In genomic region chr16:4580245-4580644, GRCh38 we compare ENCODE assay signal across 26 cellular contexts. TPM values are rescaled to one million over a fixed set of nuclear protein-coding genes. Genes with fewer than 3 reads are reported as not detected.
DNase-seq lines count a peak whose midpoint lies in the region; ATAC-seq, FAIRE-seq and TF ChIP-seq lines count a peak whose summit lies in the region.
"Had no signal": no experiment of that assay in that cellular context is flagged by ENCODE, and none has a peak within 500 bp of the region (broad histone marks: within the 10 kb centered on the region; RNA-seq: fewer than 3 reads in every experiment).

No MANE protein-coding gene starts in this region.

- H3K27ac Mint-ChIP-seq in astrocyte (ENCODE audit: unreplicated experiment), result no peak overlapping the region
- H3K27ac Mint-ChIP-seq: stimulated activated naive CD8-positive, alpha-beta T cell treated with anti-CD3 and anti-CD28 coated beads, Interleukin-15, amount 100 ng/mL, for 72 hours; T-helper 2 cell treated with Interferon-gamma antibody and Interleukin-4, amounts not matched to agents 5 μg/mL and 100 μg/mL, for 36 hours; WTC11 had no signal

- no peak for TF ChIP-seq RAD21 in SK-N-SH (IDR thresholded peaks at IDR 0.05; ENCODE audit: low read length)

- no peak overlapping the region for H2AFZ ChIP-seq in SK-N-SH (ENCODE audit: low read depth)
- H2AFZ ChIP-seq in astrocyte (ENCODE audit: low read depth, low read length), result no peak overlapping the region

- H3K9me2 ChIP-seq in SK-N-SH, result no peaks in the 10 kb centered on the region

- no peaks in the 10 kb centered on the region for H3K9me3 Mint-ChIP-seq in astrocyte (ENCODE audit: unreplicated experiment)
- H3K9me3 Mint-ChIP-seq: stimulated activated naive CD8-positive, alpha-beta T cell treated with anti-CD3 and anti-CD28 coated beads, Interleukin-15, amount 100 ng/mL, for 72 hours; T-helper 2 cell treated with Interferon-gamma antibody and Interleukin-4, amounts not matched to agents 5 μg/mL and 100 μg/mL, for 36 hours; WTC11 had no signal

- no peaks in the 10 kb centered on the region for H3K4me1 Mint-ChIP-seq in astrocyte (ENCODE audit: low read depth, unreplicated experiment)
- H3K4me1 Mint-ChIP-seq: stimulated activated naive CD8-positive, alpha-beta T cell treated with anti-CD3 and anti-CD28 coated beads, Interleukin-15, amount 100 ng/mL, for 72 hours; WTC11 had no signal

- CTCF ChIA-PET in SK-N-SH (lab: Yijun Ruan, JAX), result no interaction called here

- H3K36me3 ChIP-seq in SK-N-SH (replicated peaks in 1 of 2; ENCODE audit: control insufficient read depth in 1 of 2, insufficient read depth in 2 of 2, low read length in 1 of 2) (no peaks in the 10 kb centered on the region), astrocyte (ENCODE audit: insufficient read depth, low read length) (no peaks in the 10 kb centered on the region), MG63 (no peaks in the 10 kb centered on the region), HAP-1 (replicated peaks) (no peaks in the 10 kb centered on the region)
- H3K36me3 ChIP-seq: transverse colon had no signal

- TF ChIP-seq CTCF in SK-N-SH (IDR thresholded peaks at IDR 0.05) (no peak), astrocyte (IDR thresholded peaks at IDR 0.05; ENCODE audit: insufficient read depth, low read depth, low read length) (no peak)

- H3K79me2 ChIP-seq in SK-N-SH (ENCODE audit: insufficient read depth), result no peaks in the 10 kb centered on the region
- H3K79me2 ChIP-seq in astrocyte (ENCODE audit: insufficient read depth, low read length), result no peaks in the 10 kb centered on the region

- no peak for TF ChIP-seq EP300 in SK-N-SH (IDR thresholded peaks at IDR 0.05; ENCODE audit: borderline replicate concordance in 1 of 2, low read depth in 1 of 2, low read length in 1 of 2)

- H3K27me3 Mint-ChIP-seq in astrocyte (ENCODE audit: low read depth, unreplicated experiment), result no peaks in the 10 kb centered on the region

- no peak overlapping the region for H3K4me3 Mint-ChIP-seq in astrocyte (ENCODE audit: unreplicated experiment)
- H3K4me3 Mint-ChIP-seq: stimulated activated naive CD8-positive, alpha-beta T cell treated with anti-CD3 and anti-CD28 coated beads, Interleukin-15, amount 100 ng/mL, for 72 hours; T-helper 2 cell treated with Interferon-gamma antibody and Interleukin-4, amounts not matched to agents 5 μg/mL and 100 μg/mL, for 36 hours; WTC11 had no signal

- ATAC-seq in SK-N-SH treated with all-trans-retinoic acid at 6 μM for 48 hours, result no peak
- ATAC-seq: stimulated activated naive CD8-positive, alpha-beta T cell treated with anti-CD3 and anti-CD28 coated beads, Interleukin-15, amount 100 ng/mL, for 72 hours; WTC11 had no signal

- H3K4me3 ChIP-seq in SK-N-SH (ENCODE audit: low read depth in 2 of 2, low read length in 1 of 2) (no peak overlapping the region), astrocyte (ENCODE audit: insufficient read depth, low read depth, low read length) (no peak overlapping the region), MG63 (no peak overlapping the region), HAP-1 (no peak overlapping the region)
- H3K4me3 ChIP-seq: SK-N-MC, transverse colon had no signal

- DNase-seq in SK-N-SH, result no peak
- peak; percentile 43 for DNase-seq in astrocyte (ENCODE audit: low read depth)
- peak; percentile 15 for DNase-seq in glomerular visceral epithelial cell (ENCODE audit: extremely low spot score)
- peak; percentile 71 for DNase-seq in urothelium cell line (ENCODE audit: low spot score)
- DNase-seq in activated CD4-positive, CD25-positive, alpha-beta regulatory T cell (lab: John Stamatoyannopoulos, UW), result no peak
- DNase-seq in MG63, result no peak
- DNase-seq in HAP-1 (ENCODE audit: low spot score in 2 of 2), result no peak
- DNase-seq: activated CD4-positive, alpha-beta T cell treated with anti-CD3 and anti-CD28 coated beads, Interleukin-2, amount 50 U/mL, for 4 hours; activated effector memory CD4-positive, alpha-beta T cell treated with Interleukin-2 at 50 U/mL for 16 hours; dermis blood vessel endothelial cell; DMS79 treated with DMSO at 0.1 percent for 48 hours; hypothalamus; NCI-H510A treated with DMSO at 0.1 percent for 48 hours; retina; stimulated activated naive CD8-positive, alpha-beta T cell treated with anti-CD3 and anti-CD28 coated beads, Interleukin-15, amount 100 ng/mL, for 72 hours; transverse colon had no signal

- WGBS in SK-N-SH (ENCODE audit: low lambda C conversion rate), result 47% methylated on average over 6 of the region's 6 CpGs

- no peaks in the 10 kb centered on the region for H3K9me3 ChIP-seq in SK-N-SH
- H3K9me3 ChIP-seq in astrocyte (ENCODE audit: insufficient read depth, low read depth, low read length), result no peaks in the 10 kb centered on the region
- no peaks in the 10 kb centered on the region for H3K9me3 ChIP-seq in MG63
- H3K9me3 ChIP-seq in HAP-1, result no peaks in the 10 kb centered on the region
- H3K9me3 ChIP-seq: transverse colon had no signal

- no peaks in the 10 kb centered on the region for H4K20me1 ChIP-seq in SK-N-SH (ENCODE audit: insufficient read depth)
- no peaks in the 10 kb centered on the region for H4K20me1 ChIP-seq in astrocyte (ENCODE audit: insufficient read depth, low read length)

- peaks cover 2% of the 10 kb centered on the region for H3K36me3 Mint-ChIP-seq in astrocyte (ENCODE audit: low read depth, unreplicated experiment)
- H3K36me3 Mint-ChIP-seq: WTC11 had no signal

- H3K27ac ChIP-seq in SK-N-SH (ENCODE audit: low read depth in 2 of 2, low read length in 1 of 2) (no peak overlapping the region), astrocyte (ENCODE audit: low read depth, low read length) (no peak overlapping the region)
- H3K27ac ChIP-seq: 22Rv1, SK-N-MC, transverse colon had no signal

- in situ Hi-C loops in HAP-1 (cut with MboI; ENCODE audit: low sequenced_read_pairs), result no loop called here

- H3K27me3 ChIP-seq in SK-N-SH (ENCODE audit: insufficient read depth), result no peaks in the 10 kb centered on the region
- H3K27me3 ChIP-seq in astrocyte (ENCODE audit: insufficient read depth, low read length), result no peaks in the 10 kb centered on the region
- H3K27me3 ChIP-seq in MG63, result no peaks in the 10 kb centered on the region
- no peaks in the 10 kb centered on the region for H3K27me3 ChIP-seq in HAP-1 (ENCODE audit: low read depth)
- H3K27me3 ChIP-seq: transverse colon had no signal

- H3K4me1 ChIP-seq in SK-N-SH (ENCODE audit: control insufficient read depth in 1 of 2, insufficient read depth in 2 of 2, low read depth in 1 of 2, low read length in 1 of 2) (no peaks in the 10 kb centered on the region), astrocyte (ENCODE audit: insufficient read depth, low read length) (no peaks in the 10 kb centered on the region), HAP-1 (no peaks in the 10 kb centered on the region)
- H3K4me1 ChIP-seq: transverse colon had no signal

- no peak overlapping the region for H3K4me2 ChIP-seq in SK-N-SH
- H3K4me2 ChIP-seq in astrocyte (ENCODE audit: low read length), result no peak overlapping the region

- H3K9ac ChIP-seq in SK-N-SH (no peak overlapping the region), astrocyte (ENCODE audit: low read length) (no peak overlapping the region)

- POLR2A ChIA-PET in SK-N-SH (lab: Yijun Ruan, JAX), result no interaction called here

- FAIRE-seq in astrocyte (lab: Jason Lieb, UNC) (no peak), urothelium cell line (lab: Jason Lieb, UNC) (no peak)
- FAIRE-seq: frontal cortex, keratinocyte, RCC 7860 had no signal

- H3F3A ChIP-seq in SK-N-SH (replicated peaks; ENCODE audit: insufficient read depth), result no peaks in the 10 kb centered on the region

TF ChIP-seq in SK-N-SH, 30 proteins besides CTCF, POLR2A, EP300 and RAD21:
- TF ChIP-seq MEF2A (IDR thresholded peaks at IDR 0.05; ENCODE audit: borderline replicate concordance, low read depth) (no peak), FOSL2 (IDR thresholded peaks at IDR 0.05; ENCODE audit: borderline replicate concordance, low read depth) (peak; percentile 22; the same call in 1 of the 2 replicates), NFIC (IDR thresholded peaks at IDR 0.05; ENCODE audit: borderline replicate concordance) (0 out of 2 replicates have a peak, but pooled peaks have one; percentile 16)
TF ChIP-seq in SK-N-SH: peak in this region for 2.

TF ChIP-seq in SK-N-SH treated with all-trans-retinoic acid at 6 μM for 48 hours, 23 proteins besides CTCF, POLR2A, EP300 and RAD21 (continues in another document):
- TF ChIP-seq ESRRG (CRISPR knock-in tag; IDR thresholded peaks at IDR 0.05) (no peak), ZFP30 (CRISPR knock-in tag; IDR thresholded peaks at IDR 0.05) (no peak), ZFP3 (CRISPR knock-in tag; IDR thresholded peaks at IDR 0.05) (no peak), PPARA (CRISPR knock-in tag; IDR thresholded peaks at IDR 0.05; ENCODE audit: borderline replicate concordance) (no peak), TCF4 (CRISPR knock-in tag; IDR thresholded peaks at IDR 0.05; ENCODE audit: borderline replicate concordance) (no peak), ISL1 (CRISPR knock-in tag; IDR thresholded peaks at IDR 0.05) (no peak)

RNA-seq across cellular contexts. Expression of gene C16orf96, which starts 24.1 kb away (rescaled TPM):
- 0.05 TPM in 2 replicates for polyA plus RNA-seq in SK-N-SH (2012; rRNA removed)
- 0.04 and 0.05 TPM in 2 replicates for polyA plus RNA-seq in SK-N-SH (2012; cell fraction: cytosol; rRNA removed)
- polyA plus RNA-seq in SK-N-SH (2012; cell fraction: nucleus; rRNA removed), result 0.41 and 0.47 TPM in 2 replicates
- 0.20 and 0.38 TPM in 2 replicates for total RNA-seq in astrocyte
- total RNA-seq in MG63 (2014; rRNA removed; shearing (Covaris generic); ENCODE audit: low replicate concordance), result not detected in 2 replicates
- total RNA-seq: dermis blood vessel endothelial cell, lung microvascular endothelial cell, transverse colon had no signal
- polyA plus RNA-seq: BJ, keratinocyte had no signal

RNA-seq across cellular contexts. Expression of gene UBALD1, which starts 34.4 kb away (rescaled TPM):
- polyA plus RNA-seq in SK-N-SH (2012; rRNA removed), result 13.0 and 16.7 TPM in 2 replicates
- polyA plus RNA-seq in SK-N-SH (2012; cell fraction: cytosol; rRNA removed), result 4.7 and 6.1 TPM in 2 replicates
- 47.9 and 62.5 TPM in 2 replicates for polyA plus RNA-seq in SK-N-SH (2012; cell fraction: nucleus; rRNA removed)
- 49.8 and 53.0 TPM in 2 replicates for total RNA-seq in astrocyte
- 18.7 and 29.4 TPM in 2 replicates for total RNA-seq in MG63 (2014; rRNA removed; shearing (Covaris generic); ENCODE audit: low replicate concordance)

RNA-seq across cellular contexts. Expression of gene CDIP1, which starts 41.7 kb away (rescaled TPM):
- 19.4 and 30.2 TPM in 2 replicates for polyA plus RNA-seq in SK-N-SH (2012; rRNA removed)
- 17.6 and 23.3 TPM in 2 replicates for polyA plus RNA-seq in SK-N-SH (2012; cell fraction: cytosol; rRNA removed)
- 33.9 and 39.3 TPM in 2 replicates for polyA plus RNA-seq in SK-N-SH (2012; cell fraction: nucleus; rRNA removed)
- 56.9 and 64.7 TPM in 2 replicates for total RNA-seq in astrocyte
- 4.0 and 8.8 TPM in 2 replicates for total RNA-seq in MG63 (2014; rRNA removed; shearing (Covaris generic); ENCODE audit: low replicate concordance)

RNA-seq across cellular contexts. Expression of gene MGRN1, which starts 44.4 kb away (rescaled TPM):
- polyA plus RNA-seq in SK-N-SH (2012; rRNA removed), result 5.5 and 13.3 TPM in 2 replicates
- 8.6 and 12.0 TPM in 2 replicates for polyA plus RNA-seq in SK-N-SH (2012; cell fraction: cytosol; rRNA removed)
- 26.7 and 38.3 TPM in 2 replicates for polyA plus RNA-seq in SK-N-SH (2012; cell fraction: nucleus; rRNA removed)
- total RNA-seq in astrocyte, result 89.0 and 91.5 TPM in 2 replicates
- 8.3 and 13.8 TPM in 2 replicates for total RNA-seq in MG63 (2014; rRNA removed; shearing (Covaris generic); ENCODE audit: low replicate concordance)

Comparison
In these comparisons a context has a peak if more than half of its experiments do, and no peak if none do; other contexts are left out.
1. DNase-seq: peak in astrocyte (single experiment), glomerular visceral epithelial cell (single experiment) and urothelium cell line (single experiment); none in SK-N-SH (single experiment), activated CD4-positive, CD25-positive, alpha-beta regulatory T cell (0 of 4), MG63 (single experiment) and HAP-1 (0 of 2).